ENCODE assay signal across 2 cellular contexts in the genomic region with DNA sequence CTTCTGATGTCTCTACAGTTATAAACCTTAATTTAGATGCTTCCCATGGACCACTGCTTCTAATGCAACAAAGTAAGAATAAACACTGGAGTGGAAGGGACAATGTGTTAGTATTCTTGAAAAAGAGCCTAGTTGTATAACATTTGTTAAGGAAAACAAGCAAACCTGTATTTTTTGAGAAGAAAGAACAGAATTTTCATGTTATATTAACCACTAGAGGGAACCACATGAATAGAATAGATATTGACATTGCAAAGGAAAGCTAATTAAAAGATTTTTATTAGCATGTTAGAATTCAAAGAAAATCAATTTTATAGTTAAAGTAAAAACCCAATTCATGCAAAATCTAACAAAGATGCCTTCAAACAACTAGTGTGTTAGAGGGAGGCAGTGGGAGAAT.
TF ChIP-seq lines count a peak whose summit lies in the region.

No MANE protein-coding gene starts in this region.

TF ChIP-seq in GM23338, 12 proteins besides CTCF, POLR2A, EP300 and RAD21 (continued from another document):
- TF ChIP-seq, protein P1, sequence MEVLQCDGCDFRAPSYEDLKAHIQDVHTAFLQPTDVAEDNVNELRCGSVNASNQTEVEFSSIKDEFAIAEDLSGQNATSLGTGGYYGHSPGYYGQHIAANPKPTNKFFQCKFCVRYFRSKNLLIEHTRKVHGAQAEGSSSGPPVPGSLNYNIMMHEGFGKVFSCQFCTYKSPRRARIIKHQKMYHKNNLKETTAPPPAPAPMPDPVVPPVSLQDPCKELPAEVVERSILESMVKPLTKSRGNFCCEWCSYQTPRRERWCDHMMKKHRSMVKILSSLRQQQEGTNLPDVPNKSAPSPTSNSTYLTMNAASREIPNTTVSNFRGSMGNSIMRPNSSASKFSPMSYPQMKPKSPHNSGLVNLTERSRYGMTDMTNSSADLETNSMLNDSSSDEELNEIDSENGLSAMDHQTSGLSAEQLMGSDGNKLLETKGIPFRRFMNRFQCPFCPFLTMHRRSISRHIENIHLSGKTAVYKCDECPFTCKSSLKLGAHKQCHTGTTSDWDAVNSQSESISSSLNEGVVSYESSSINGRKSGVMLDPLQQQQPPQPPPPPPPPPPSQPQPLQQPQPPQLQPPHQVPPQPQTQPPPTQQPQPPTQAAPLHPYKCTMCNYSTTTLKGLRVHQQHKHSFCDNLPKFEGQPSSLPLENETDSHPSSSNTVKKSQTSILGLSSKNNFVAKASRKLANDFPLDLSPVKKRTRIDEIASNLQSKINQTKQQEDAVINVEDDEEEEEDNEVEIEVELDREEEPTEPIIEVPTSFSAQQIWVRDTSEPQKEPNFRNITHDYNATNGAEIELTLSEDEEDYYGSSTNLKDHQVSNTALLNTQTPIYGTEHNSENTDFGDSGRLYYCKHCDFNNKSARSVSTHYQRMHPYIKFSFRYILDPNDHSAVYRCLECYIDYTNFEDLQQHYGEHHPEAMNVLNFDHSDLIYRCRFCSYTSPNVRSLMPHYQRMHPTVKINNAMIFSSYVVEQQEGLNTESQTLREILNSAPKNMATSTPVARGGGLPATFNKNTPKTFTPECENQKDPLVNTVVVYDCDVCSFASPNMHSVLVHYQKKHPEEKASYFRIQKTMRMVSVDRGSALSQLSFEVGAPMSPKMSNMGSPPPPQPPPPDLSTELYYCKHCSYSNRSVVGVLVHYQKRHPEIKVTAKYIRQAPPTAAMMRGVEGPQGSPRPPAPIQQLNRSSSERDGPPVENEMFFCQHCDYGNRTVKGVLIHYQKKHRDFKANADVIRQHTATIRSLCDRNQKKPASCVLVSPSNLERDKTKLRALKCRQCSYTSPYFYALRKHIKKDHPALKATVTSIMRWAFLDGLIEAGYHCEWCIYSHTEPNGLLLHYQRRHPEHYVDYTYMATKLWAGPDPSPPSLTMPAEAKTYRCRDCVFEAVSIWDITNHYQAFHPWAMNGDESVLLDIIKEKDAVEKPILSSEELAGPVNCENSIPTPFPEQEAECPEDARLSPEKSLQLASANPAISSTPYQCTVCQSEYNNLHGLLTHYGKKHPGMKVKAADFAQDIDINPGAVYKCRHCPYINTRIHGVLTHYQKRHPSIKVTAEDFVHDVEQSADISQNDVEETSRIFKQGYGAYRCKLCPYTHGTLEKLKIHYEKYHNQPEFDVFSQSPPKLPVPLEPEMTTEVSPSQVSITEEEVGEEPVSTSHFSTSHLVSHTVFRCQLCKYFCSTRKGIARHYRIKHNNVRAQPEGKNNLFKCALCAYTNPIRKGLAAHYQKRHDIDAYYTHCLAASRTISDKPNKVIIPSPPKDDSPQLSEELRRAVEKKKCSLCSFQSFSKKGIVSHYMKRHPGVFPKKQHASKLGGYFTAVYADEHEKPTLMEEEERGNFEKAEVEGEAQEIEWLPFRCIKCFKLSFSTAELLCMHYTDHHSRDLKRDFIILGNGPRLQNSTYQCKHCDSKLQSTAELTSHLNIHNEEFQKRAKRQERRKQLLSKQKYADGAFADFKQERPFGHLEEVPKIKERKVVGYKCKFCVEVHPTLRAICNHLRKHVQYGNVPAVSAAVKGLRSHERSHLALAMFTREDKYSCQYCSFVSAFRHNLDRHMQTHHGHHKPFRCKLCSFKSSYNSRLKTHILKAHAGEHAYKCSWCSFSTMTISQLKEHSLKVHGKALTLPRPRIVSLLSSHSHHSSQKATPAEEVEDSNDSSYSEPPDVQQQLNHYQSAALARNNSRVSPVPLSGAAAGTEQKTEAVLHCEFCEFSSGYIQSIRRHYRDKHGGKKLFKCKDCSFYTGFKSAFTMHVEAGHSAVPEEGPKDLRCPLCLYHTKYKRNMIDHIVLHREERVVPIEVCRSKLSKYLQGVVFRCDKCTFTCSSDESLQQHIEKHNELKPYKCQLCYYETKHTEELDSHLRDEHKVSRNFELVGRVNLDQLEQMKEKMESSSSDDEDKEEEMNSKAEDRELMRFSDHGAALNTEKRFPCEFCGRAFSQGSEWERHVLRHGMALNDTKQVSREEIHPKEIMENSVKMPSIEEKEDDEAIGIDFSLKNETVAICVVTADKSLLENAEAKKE (CRISPR knock-in tag; IDR thresholded peaks at IDR 0.05): no peak
- no peak for TF ChIP-seq CREB1 (CRISPR knock-in tag; IDR thresholded peaks at IDR 0.05; ENCODE audit: low read depth)

TF ChIP-seq in WTC11, 78 proteins besides CTCF, POLR2A, EP300 and RAD21 (continued from another document):
- TF ChIP-seq, protein P2, sequence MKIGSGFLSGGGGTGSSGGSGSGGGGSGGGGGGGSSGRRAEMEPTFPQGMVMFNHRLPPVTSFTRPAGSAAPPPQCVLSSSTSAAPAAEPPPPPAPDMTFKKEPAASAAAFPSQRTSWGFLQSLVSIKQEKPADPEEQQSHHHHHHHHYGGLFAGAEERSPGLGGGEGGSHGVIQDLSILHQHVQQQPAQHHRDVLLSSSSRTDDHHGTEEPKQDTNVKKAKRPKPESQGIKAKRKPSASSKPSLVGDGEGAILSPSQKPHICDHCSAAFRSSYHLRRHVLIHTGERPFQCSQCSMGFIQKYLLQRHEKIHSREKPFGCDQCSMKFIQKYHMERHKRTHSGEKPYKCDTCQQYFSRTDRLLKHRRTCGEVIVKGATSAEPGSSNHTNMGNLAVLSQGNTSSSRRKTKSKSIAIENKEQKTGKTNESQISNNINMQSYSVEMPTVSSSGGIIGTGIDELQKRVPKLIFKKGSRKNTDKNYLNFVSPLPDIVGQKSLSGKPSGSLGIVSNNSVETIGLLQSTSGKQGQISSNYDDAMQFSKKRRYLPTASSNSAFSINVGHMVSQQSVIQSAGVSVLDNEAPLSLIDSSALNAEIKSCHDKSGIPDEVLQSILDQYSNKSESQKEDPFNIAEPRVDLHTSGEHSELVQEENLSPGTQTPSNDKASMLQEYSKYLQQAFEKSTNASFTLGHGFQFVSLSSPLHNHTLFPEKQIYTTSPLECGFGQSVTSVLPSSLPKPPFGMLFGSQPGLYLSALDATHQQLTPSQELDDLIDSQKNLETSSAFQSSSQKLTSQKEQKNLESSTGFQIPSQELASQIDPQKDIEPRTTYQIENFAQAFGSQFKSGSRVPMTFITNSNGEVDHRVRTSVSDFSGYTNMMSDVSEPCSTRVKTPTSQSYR (CRISPR knock-in tag; IDR thresholded peaks at IDR 0.05): no peak
- TF ChIP-seq ZNF232 (CRISPR knock-in tag; IDR thresholded peaks at IDR 0.05): no peak
- TF ChIP-seq, protein P3, sequence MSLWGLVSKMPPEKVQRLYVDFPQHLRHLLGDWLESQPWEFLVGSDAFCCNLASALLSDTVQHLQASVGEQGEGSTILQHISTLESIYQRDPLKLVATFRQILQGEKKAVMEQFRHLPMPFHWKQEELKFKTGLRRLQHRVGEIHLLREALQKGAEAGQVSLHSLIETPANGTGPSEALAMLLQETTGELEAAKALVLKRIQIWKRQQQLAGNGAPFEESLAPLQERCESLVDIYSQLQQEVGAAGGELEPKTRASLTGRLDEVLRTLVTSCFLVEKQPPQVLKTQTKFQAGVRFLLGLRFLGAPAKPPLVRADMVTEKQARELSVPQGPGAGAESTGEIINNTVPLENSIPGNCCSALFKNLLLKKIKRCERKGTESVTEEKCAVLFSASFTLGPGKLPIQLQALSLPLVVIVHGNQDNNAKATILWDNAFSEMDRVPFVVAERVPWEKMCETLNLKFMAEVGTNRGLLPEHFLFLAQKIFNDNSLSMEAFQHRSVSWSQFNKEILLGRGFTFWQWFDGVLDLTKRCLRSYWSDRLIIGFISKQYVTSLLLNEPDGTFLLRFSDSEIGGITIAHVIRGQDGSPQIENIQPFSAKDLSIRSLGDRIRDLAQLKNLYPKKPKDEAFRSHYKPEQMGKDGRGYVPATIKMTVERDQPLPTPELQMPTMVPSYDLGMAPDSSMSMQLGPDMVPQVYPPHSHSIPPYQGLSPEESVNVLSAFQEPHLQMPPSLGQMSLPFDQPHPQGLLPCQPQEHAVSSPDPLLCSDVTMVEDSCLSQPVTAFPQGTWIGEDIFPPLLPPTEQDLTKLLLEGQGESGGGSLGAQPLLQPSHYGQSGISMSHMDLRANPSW (CRISPR knock-in tag; conservative IDR thresholded peaks at IDR 0.05; ENCODE audit: low read depth): no peak
